Comparison of ENCODE assay signal across 8 cellular contexts in the genomic region with DNA sequence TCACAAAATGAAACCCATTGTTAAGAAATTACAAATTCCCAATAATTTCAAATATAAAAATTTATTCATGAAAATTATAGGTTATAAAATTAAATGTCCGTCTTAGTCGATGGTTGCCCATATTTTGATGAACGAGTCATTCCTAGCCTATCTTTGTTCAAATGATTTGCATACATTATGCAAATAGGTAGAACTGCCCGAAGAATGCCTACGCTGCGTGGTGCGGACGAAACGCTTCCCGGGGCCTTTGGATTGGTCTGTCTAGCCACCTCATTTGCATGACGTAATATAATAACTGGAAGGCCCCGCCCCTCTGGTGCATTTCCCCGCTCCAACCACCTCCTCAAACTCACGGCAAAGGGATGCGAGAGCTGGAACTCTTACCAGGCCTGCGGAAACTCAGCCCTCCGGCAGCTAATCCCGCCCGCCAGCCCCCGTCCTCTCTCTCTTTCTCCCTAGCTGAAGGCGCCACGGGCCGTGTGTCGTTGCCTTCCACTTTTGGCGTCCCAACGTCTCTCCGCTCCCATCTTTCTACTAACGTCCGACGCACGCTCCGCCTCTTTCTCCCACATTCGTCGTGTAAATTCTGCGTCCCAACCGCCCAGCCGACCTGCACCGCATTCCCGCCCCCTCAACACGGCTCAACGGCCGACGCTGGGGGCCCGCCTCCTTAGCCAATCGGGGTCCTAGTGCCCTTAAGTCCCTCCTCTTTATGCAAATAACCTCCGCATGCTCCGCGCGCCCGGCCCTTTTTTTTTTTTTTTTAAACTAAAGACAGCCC. TPM values are rescaled to one million over a fixed set of nuclear protein-coding genes. Genes with fewer than 3 reads are reported as not detected.
DNase-seq lines count a peak whose midpoint lies in the region; ATAC-seq, FAIRE-seq and TF ChIP-seq lines count a peak whose summit lies in the region.

No MANE protein-coding gene starts in this region.

- POLR2A ChIA-PET in activated CD4-positive, alpha-beta T cell treated with anti-CD3 and anti-CD28 coated beads for 36 hours (lab: Charles Lee): interaction anchor here (0.6 to 1.4 kb wide), 9 partner anchors 9 to 243 kb away, joined by 3 to 6 read pairs (median 3); partner anchors contain the start of genes DDX39B, GPANK1, HSPA1B and NEU1

- intact Hi-C loops in activated CD4-positive, alpha-beta T cell treated with anti-CD3 and anti-CD28 coated beads for 36 hours (cut with DNase I, micrococcal nuclease): loop anchor here (1.0 to 2.0 kb wide), 22 partner anchors 32 to 1235 kb away; partner anchors contain the start of genes BAG6 (in 2 of the 2), NFKBIL1 (in 2 of the 2), ABHD16A (in 1 of the 2) and ATP6V1G2 (in 1 of the 2)

- H3K27me3 ChIP-seq in BE2C (no peaks in the 10 kb centered on the region), kidney epithelial cell (ENCODE audit: control insufficient read depth, insufficient read depth, low read length) (no peaks in the 10 kb centered on the region)

- H3K4me3 ChIP-seq in BE2C (ENCODE audit: low read depth, low read length): peak overlapping the region; percentile 70
- peak overlapping the region; percentile 95 for H3K4me3 ChIP-seq in choroid plexus epithelial cell (ENCODE audit: low read depth, low read length)
- peak overlapping the region; percentile 84 for H3K4me3 ChIP-seq in kidney epithelial cell (ENCODE audit: low read depth, low read length)

- no peaks in the 10 kb centered on the region for H3K9me3 ChIP-seq in BE2C

- H3K36me3 Mint-ChIP-seq in activated CD4-positive, alpha-beta T cell treated with anti-CD3 and anti-CD28 coated beads for 36 hours (ENCODE audit: low read depth): peaks cover 47% of the 10 kb centered on the region

- no peaks in the 10 kb centered on the region for H3K27me3 Mint-ChIP-seq in activated CD4-positive, alpha-beta T cell treated with anti-CD3 and anti-CD28 coated beads for 36 hours

- H3K4me1 Mint-ChIP-seq in activated CD4-positive, alpha-beta T cell treated with anti-CD3 and anti-CD28 coated beads for 36 hours: peaks cover 52% of the 10 kb centered on the region

- H3K9me3 Mint-ChIP-seq in activated CD4-positive, alpha-beta T cell treated with anti-CD3 and anti-CD28 coated beads for 36 hours (ENCODE audit: low read depth): no peaks in the 10 kb centered on the region

- H3K4me1 ChIP-seq in BE2C: no peaks in the 10 kb centered on the region

- peak overlapping the region; percentile 97 for H3K27ac Mint-ChIP-seq in activated CD4-positive, alpha-beta T cell treated with anti-CD3 and anti-CD28 coated beads for 36 hours

- peak; percentile 77 for ATAC-seq in HG03442 (IDR thresholded peaks at IDR 0.05; ENCODE audit: unreplicated experiment)
- ATAC-seq in activated CD4-positive, alpha-beta T cell treated with anti-CD3 and anti-CD28 coated beads for 36 hours: peak; percentile 82

- peak overlapping the region; percentile 95 for H3K4me3 Mint-ChIP-seq in activated CD4-positive, alpha-beta T cell treated with anti-CD3 and anti-CD28 coated beads for 36 hours

- CTCF ChIA-PET in activated CD4-positive, alpha-beta T cell treated with anti-CD3 and anti-CD28 coated beads for 36 hours (lab: Charles Lee): interaction anchor here (0.6 to 1.0 kb wide), 5 partner anchors 22 to 128 kb away, joined by 3 to 9 read pairs (median 3); partner anchors contain the start of gene ATP6V1G2

- no peak for TF ChIP-seq CTCF in BE2C (IDR thresholded peaks at IDR 0.05; ENCODE audit: low read depth, low read length)
- TF ChIP-seq CTCF in choroid plexus epithelial cell (conservative IDR thresholded peaks at IDR 0.05; ENCODE audit: low read depth, low read length): no peak
- TF ChIP-seq CTCF in kidney epithelial cell (IDR thresholded peaks at IDR 0.05; ENCODE audit: insufficient read depth, low read length, poor library complexity, severe bottlenecking): no peak

- DNase-seq in BE2C: peak; percentile 97
- DNase-seq in GM19239 (ENCODE audit: insufficient read length, low spot score): peak; percentile 85
- DNase-seq in NCI-H510A treated with DMSO at 0.1 percent for 48 hours (lab: John Stamatoyannopoulos, UW): peak; percentile 99
- DNase-seq in activated CD4-positive, alpha-beta T cell treated with anti-CD3 and anti-CD28 coated beads for 36 hours: peak; percentile 98
- peak; percentile 100 for DNase-seq in choroid plexus epithelial cell (ENCODE audit: low read depth)
- DNase-seq in kidney epithelial cell (ENCODE audit: low read depth): peak; percentile 93
- DNase-seq in stimulated activated CD4-positive, alpha-beta T cell treated with anti-CD3 and anti-CD28 coated beads, Interleukin-15, amount 100 ng/mL, for 24 hours: peak; percentile 98

- H3K36me3 ChIP-seq in BE2C (peaks cover 32% of the 10 kb centered on the region), kidney epithelial cell (ENCODE audit: control insufficient read depth, insufficient read depth, low read length) (peaks cover 2% of the 10 kb centered on the region)

- FAIRE-seq in GM19239 (lab: Jason Lieb, UNC): peak; percentile 97

RNA-seq across cellular contexts. Expression of gene PRRC2A, which starts 0.5 kb away (rescaled TPM):
- polyA plus RNA-seq in BE2C (2012; ENCODE audit: insufficient read depth, insufficient read length, low read depth): 240 TPM
- 100 to 1,000 TPM; 255 to 280 TPM for total RNA-seq in activated CD4-positive, alpha-beta T cell treated with anti-CD3 and anti-CD28 coated beads for 36 hours
- 117 and 143 TPM in 2 replicates for total RNA-seq in kidney epithelial cell

RNA-seq across cellular contexts. Expression of gene AIF1, which starts 5.0 kb away (rescaled TPM):
- polyA plus RNA-seq in BE2C (2012; ENCODE audit: insufficient read depth, insufficient read length, low read depth): not detected
- 10 to 100 TPM; 89.2 to 96.1 TPM for total RNA-seq in activated CD4-positive, alpha-beta T cell treated with anti-CD3 and anti-CD28 coated beads for 36 hours
- total RNA-seq in kidney epithelial cell: 0.33 TPM in 1 of 2 replicates, not detected in the other

RNA-seq across cellular contexts. Expression of gene NCR3, which starts 27.2 kb away (rescaled TPM):
- 1.0 TPM for polyA plus RNA-seq in BE2C (2012; ENCODE audit: insufficient read depth, insufficient read length, low read depth)
- total RNA-seq in activated CD4-positive, alpha-beta T cell treated with anti-CD3 and anti-CD28 coated beads for 36 hours: 1 to 10 TPM; 5.4 to 6.6 TPM
- total RNA-seq in kidney epithelial cell: not detected in 2 replicates

RNA-seq across cellular contexts. Expression of gene BAG6, which starts 32.5 kb away (rescaled TPM):
- polyA plus RNA-seq in BE2C (2012; ENCODE audit: insufficient read depth, insufficient read length, low read depth): 472 TPM
- 100 to 1,000 TPM; 334 to 339 TPM for total RNA-seq in activated CD4-positive, alpha-beta T cell treated with anti-CD3 and anti-CD28 coated beads for 36 hours
- 468 and 473 TPM in 2 replicates for total RNA-seq in kidney epithelial cell

RNA-seq across cellular contexts. Expression of gene LST1, which starts 33.9 kb away (rescaled TPM):
- polyA plus RNA-seq in BE2C (2012; ENCODE audit: insufficient read depth, insufficient read length, low read depth): 1.8 TPM
- 10 to 100 TPM in 1 of 2 experiments, 1 to 10 TPM in 1; 9.1 to 11.1 TPM for total RNA-seq in activated CD4-positive, alpha-beta T cell treated with anti-CD3 and anti-CD28 coated beads for 36 hours
- total RNA-seq in kidney epithelial cell: 0.42 TPM in 1 of 2 replicates, not detected in the other

Comparison
In these comparisons a context has a peak if more than half of its experiments do, and no peak if none do; other contexts are left out.
1. Peak in every context shown above with its lines: DNase-seq, ATAC-seq and H3K4me3 ChIP-seq.
2. RNA of gene AIF1, which starts 5.0 kb away (total RNA-seq): 89.2 to 96.1 TPM in activated CD4-positive, alpha-beta T cell treated with anti-CD3 and anti-CD28 coated beads for 36 hours; 0.33 TPM in kidney epithelial cell; every median in the first group is over 10 times any median in the second.